In the genomic region with DNA sequence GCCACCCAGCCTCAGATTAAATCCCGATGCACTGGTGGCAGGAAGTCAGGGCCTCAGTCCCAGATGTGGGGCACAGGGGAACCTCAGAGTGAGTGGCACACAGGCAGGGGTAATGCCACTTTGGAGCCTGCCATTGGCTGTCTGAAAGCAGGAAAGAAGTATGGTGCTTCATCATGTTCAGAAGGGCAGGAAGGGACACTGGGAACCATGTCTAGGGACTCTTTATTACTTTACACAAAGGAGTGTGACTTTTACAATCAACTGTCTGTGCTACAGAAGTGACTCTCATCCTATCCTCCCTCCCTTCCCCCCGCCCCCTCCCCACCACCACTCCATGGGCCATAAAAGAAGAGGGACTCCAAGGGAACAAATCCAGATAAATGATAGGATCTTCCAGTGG, we compare ENCODE assay signal across 14 cellular contexts. TPM values are rescaled to one million over a fixed set of nuclear protein-coding genes. Genes with fewer than 3 reads are reported as not detected.
DNase-seq lines count a peak whose midpoint lies in the region; FAIRE-seq and TF ChIP-seq lines count a peak whose summit lies in the region.
"Had no signal": no experiment of that assay in that cellular context is flagged by ENCODE, and none has a peak within 500 bp of the region (broad histone marks: within the 10 kb centered on the region; RNA-seq: fewer than 3 reads in every experiment).

No MANE protein-coding gene starts in this region.

- DNase-seq in GM12891 (ENCODE audit: insufficient read length, low spot score) (no peak), PC-9 (no peak), keratinocyte (ENCODE audit: low read depth, low spot score) (no peak), trophoblast cell (no peak), RPMI8226 (no peak), NCI-H2171 treated with DMSO at 0.1 percent for 48 hours (lab: John Stamatoyannopoulos, UW) (no peak), cortex of kidney (lab: John Stamatoyannopoulos, UW) (no peak)
- DNase-seq: DMS53, GM23248, NCI-H187 treated with DMSO at 0.1 percent for 48 hours, NCI-H446 treated with DMSO at 0.1 percent for 48 hours, NCI-H774, SHP77 had no signal

- H3K4me3 ChIP-seq in PC-9 (no peak overlapping the region), keratinocyte (ENCODE audit: control insufficient read depth in 2 of 3, extremely low read depth in 1 of 3, insufficient read depth in 2 of 3, low read depth in 1 of 3, low read length in 3 of 3) (no peak overlapping the region), trophoblast cell (ENCODE audit: low read depth, low read length) (no peak overlapping the region)
- H3K4me3 ChIP-seq: GM23248, K562 had no signal

- no peaks in the 10 kb centered on the region for H3K36me3 ChIP-seq in PC-9 (ENCODE audit: low read depth)
- no peaks in the 10 kb centered on the region for H3K36me3 ChIP-seq in keratinocyte (ENCODE audit: control insufficient read depth in 2 of 2, extremely low read depth in 1 of 2, insufficient read depth in 2 of 2, low read length in 2 of 2)
- H3K36me3 ChIP-seq in trophoblast cell (ENCODE audit: control insufficient read depth in 1 of 2, insufficient read depth in 2 of 2, low read length in 2 of 2): no peaks in the 10 kb centered on the region

- H3K27me3 ChIP-seq in PC-9 (ENCODE audit: insufficient read depth, low read depth) (no peaks in the 10 kb centered on the region), keratinocyte (ENCODE audit: control insufficient read depth, extremely low read depth, insufficient read depth, low read length) (no peaks in the 10 kb centered on the region), trophoblast cell (ENCODE audit: insufficient read depth, low read length) (no peaks in the 10 kb centered on the region)

- H3K79me2 ChIP-seq in PC-9 (ENCODE audit: low read depth) (0 out of 2 replicates have a peak, but pooled peaks cover 6% of the 10 kb centered on the region), keratinocyte (ENCODE audit: control insufficient read depth, insufficient read depth, low read length) (peaks cover 23% of the 10 kb centered on the region), trophoblast cell (ENCODE audit: control insufficient read depth, insufficient read depth, low read length, poor library complexity) (no peaks in the 10 kb centered on the region)

- H2AFZ ChIP-seq in PC-9 (no peak overlapping the region), keratinocyte (ENCODE audit: control insufficient read depth, low read length) (peak overlapping the region; percentile 59), trophoblast cell (ENCODE audit: insufficient read depth, low read length, poor library complexity) (no peak overlapping the region)
- H2AFZ ChIP-seq: GM23248 had no signal

- H3K4me1 ChIP-seq in PC-9 (replicated peaks; ENCODE audit: insufficient read depth): peaks cover 35% of the 10 kb centered on the region
- peaks cover 46% of the 10 kb centered on the region for H3K4me1 ChIP-seq in keratinocyte (ENCODE audit: control insufficient read depth, extremely low read depth, insufficient read depth, low read length)
- H3K4me1 ChIP-seq in trophoblast cell (ENCODE audit: control insufficient read depth in 1 of 2, insufficient read depth in 2 of 2, low read length in 2 of 2): peaks cover 22 to 25% of the 10 kb centered on the region in 2 experiments

- FAIRE-seq in GM12891 (lab: Jason Lieb, UNC) (peak; percentile 41), keratinocyte (lab: Jason Lieb, UNC) (no peak)
- FAIRE-seq: K562 had no signal

- H3K9me3 ChIP-seq in PC-9 (ENCODE audit: insufficient read depth, low read depth) (no peaks in the 10 kb centered on the region), keratinocyte (ENCODE audit: control insufficient read depth, low read depth, low read length) (no peaks in the 10 kb centered on the region), trophoblast cell (ENCODE audit: insufficient read depth, low read depth, low read length) (no peaks in the 10 kb centered on the region)

- peaks cover 20% of the 10 kb centered on the region for H3K79me1 ChIP-seq in trophoblast cell (ENCODE audit: low read length)

- dilution Hi-C loops in keratinocyte (cut with MboI; ENCODE audit: extremely low pct_ligation_motif_present, low sequenced_read_pairs): no loop called here

- H3K4me2 ChIP-seq in PC-9 (0 out of 2 replicates have a peak overlapping the region, but pooled peaks have one; percentile 85), keratinocyte (ENCODE audit: control insufficient read depth, extremely low read depth, insufficient read depth, low read depth, low read length) (peak overlapping the region; percentile 69), trophoblast cell (ENCODE audit: low read length) (no peak overlapping the region)

- no peak for TF ChIP-seq POLR2A in GM12891 (IDR thresholded peaks at IDR 0.05; ENCODE audit: low read depth, low read length)

- peak overlapping the region; percentile 89 for H3K27ac ChIP-seq in PC-9
- peak overlapping the region; percentile 97 for H3K27ac ChIP-seq in keratinocyte (ENCODE audit: control insufficient read depth, insufficient read depth, low read length)
- H3K27ac ChIP-seq in trophoblast cell (ENCODE audit: low read depth, low read length): no peak overlapping the region
- H3K27ac ChIP-seq: GM23248 had no signal

- no peak overlapping the region for H3K23ac ChIP-seq in trophoblast cell (ENCODE audit: low read length)

- H2BK5ac ChIP-seq in trophoblast cell (ENCODE audit: low read depth, low read length, poor library complexity): no peak overlapping the region

- POLR2A ChIA-PET in PC-9 (lab: Charles Lee; ENCODE audit: unreplicated experiment): no interaction called here

- no peak overlapping the region for H3K14ac ChIP-seq in trophoblast cell (ENCODE audit: low read length)

- H3K9me1 ChIP-seq in keratinocyte (ENCODE audit: control insufficient read depth, extremely low read depth, insufficient read depth, low read length): no peaks in the 10 kb centered on the region

- no peak overlapping the region for H3K18ac ChIP-seq in trophoblast cell (ENCODE audit: low read length)

- no peaks in the 10 kb centered on the region for H3K9me2 ChIP-seq in PC-9 (ENCODE audit: insufficient read depth)

- peak overlapping the region; percentile 77 for H3K9ac ChIP-seq in keratinocyte (ENCODE audit: control insufficient read depth, extremely low read depth, insufficient read depth, low read length)
- no peak overlapping the region for H3K9ac ChIP-seq in trophoblast cell (ENCODE audit: low read length)
- H3K9ac ChIP-seq: GM23248 had no signal

- WGBS in trophoblast cell (ENCODE audit: extremely low coverage, insufficient coverage, insufficient read length): no CpG with 5 or more reads among the region's 2 CpGs

- peak overlapping the region; percentile 74 for H4K91ac ChIP-seq in trophoblast cell (ENCODE audit: low read depth, low read length)

- peak overlapping the region; percentile 12 for H3K4ac ChIP-seq in trophoblast cell (ENCODE audit: low read depth, low read length)

- H2BK12ac ChIP-seq in trophoblast cell (ENCODE audit: low read length): peak overlapping the region; percentile 76

- H2BK120ac ChIP-seq in trophoblast cell (ENCODE audit: insufficient read depth, low read length, poor library complexity): peak overlapping the region; percentile 67

- no peaks in the 10 kb centered on the region for H4K20me1 ChIP-seq in PC-9 (ENCODE audit: insufficient read depth)
- peaks cover 3% of the 10 kb centered on the region for H4K20me1 ChIP-seq in keratinocyte (ENCODE audit: control insufficient read depth, extremely low read depth, insufficient read depth, low read length)

- BruUV-seq in PC-9 (replicated peaks; lab: Mats Ljungman, UMichigan): no TSS peak

- TF ChIP-seq CTCF in PC-9 (conservative IDR thresholded peaks at IDR 0.05) (no peak), keratinocyte (optimal IDR thresholded peaks at IDR 0.05 in 1 of 3, IDR thresholded peaks at IDR 0.05 in 1 of 3, conservative IDR thresholded peaks at IDR 0.05 in 1 of 3; ENCODE audit: extremely low read depth in 1 of 3, insufficient read depth in 2 of 3, low read length in 3 of 3) (no peak)

- intact Hi-C loops in PC-9 (cut with micrococcal nuclease; ENCODE audit: unreplicated experiment): no loop called here

- no peak overlapping the region for H4K12ac ChIP-seq in trophoblast cell (ENCODE audit: low read depth, low read length)

- CTCF ChIA-PET in PC-9 (lab: Charles Lee): no interaction called here

- peaks cover 26% of the 10 kb centered on the region for H3F3A ChIP-seq in PC-9 (ENCODE audit: insufficient read depth, low read depth)

- H4K8ac ChIP-seq in trophoblast cell (ENCODE audit: low read depth, low read length): peak overlapping the region; percentile 22

- H2AK5ac ChIP-seq in trophoblast cell (ENCODE audit: low read length): peak overlapping the region; percentile 87

TF ChIP-seq in GM12891, 5 proteins besides CTCF, POLR2A, EP300 and RAD21:
- TF ChIP-seq POLR2AphosphoS5 (IDR thresholded peaks at IDR 0.05; ENCODE audit: low read depth, low read length) (no peak), PAX5 (IDR thresholded peaks at IDR 0.05; ENCODE audit: insufficient read depth, low read length, severe bottlenecking) (no peak), POU2F2 (IDR thresholded peaks at IDR 0.05; ENCODE audit: low read depth, low read length) (no peak), SPI1 (IDR thresholded peaks at IDR 0.05; ENCODE audit: low read depth, low read length) (no peak)

RNA-seq across cellular contexts. Expression of a gene that starts 2.3 kb away (rescaled TPM):
- 9.3 TPM for polyA plus RNA-seq in GM12891 (2012; ENCODE audit: low read depth, missing spikeins)
- total RNA-seq in PC-9 (2021): 19.7 and 34.5 TPM in 2 replicates
- 41.9 to 106 TPM (median 52.5 TPM) in 3 replicates for polyA plus RNA-seq in keratinocyte
- 43.2 TPM for polyA plus RNA-seq in keratinocyte (2011; ENCODE audit: low read depth)
- 27.5 and 70.7 TPM in 2 replicates for polyA plus RNA-seq in keratinocyte (2011; cell fraction: cytosol; rRNA removed)
- 63.9 and 77.4 TPM in 2 replicates for polyA plus RNA-seq in keratinocyte (2011; cell fraction: nucleus; rRNA removed)
- polyA plus RNA-seq in keratinocyte (2012; ENCODE audit: low replicate concordance): 33.8 and 66.2 TPM in 2 replicates
- 50.2 to 103 TPM (median 66.3 TPM) in 3 replicates for polyA minus RNA-seq in keratinocyte
- 32.8 TPM for polyA minus RNA-seq in keratinocyte (2011; cell fraction: cytosol; rRNA and poly(A)+ RNA removed)
- 62.8 and 110 TPM in 2 replicates for polyA minus RNA-seq in keratinocyte (2011; cell fraction: nucleus; rRNA and poly(A)+ RNA removed)
- 7.5 and 8.3 TPM in 2 replicates for polyA plus RNA-seq in trophoblast cell (2013)
